8 cellular contexts compared by ENCODE assay signal in the genomic region with DNA sequence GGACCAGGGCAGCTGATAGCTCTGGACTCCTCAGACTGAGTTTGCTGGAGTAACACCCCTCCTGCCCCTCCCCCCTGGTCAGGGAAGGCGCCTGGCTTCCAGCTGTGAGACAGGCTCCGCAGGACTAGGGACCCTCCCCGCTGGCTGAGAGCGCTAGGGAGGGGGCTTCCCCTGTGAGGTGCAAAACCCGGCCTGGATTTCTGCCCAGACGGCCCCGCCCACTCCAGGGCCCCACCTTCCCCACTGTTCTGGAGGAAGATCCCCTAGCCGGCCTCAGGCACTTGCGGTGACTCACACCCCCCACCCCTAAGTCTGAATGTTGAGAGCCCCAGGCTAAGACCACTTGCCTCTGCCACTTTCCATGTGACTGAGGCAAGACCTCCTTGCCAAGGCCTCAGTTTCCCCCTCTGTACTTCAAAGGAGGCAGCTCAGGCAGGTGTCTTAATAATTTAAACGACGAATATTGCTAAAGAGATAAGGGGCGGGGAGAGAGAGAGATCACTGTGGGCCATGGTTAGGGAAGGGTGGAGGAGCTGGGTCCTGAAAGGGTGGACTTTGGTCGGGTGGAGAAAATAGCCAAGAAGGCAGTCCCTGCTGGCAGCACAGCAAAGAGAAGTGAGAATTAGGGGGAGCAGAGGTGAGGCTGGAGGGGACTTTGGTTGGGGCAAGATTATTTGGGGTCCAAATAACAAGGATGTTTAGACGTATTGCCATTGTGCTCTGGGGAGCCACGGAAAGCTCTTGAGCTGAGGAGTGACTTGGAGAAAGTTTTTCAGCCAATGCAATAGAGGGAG. TPM values are rescaled to one million over a fixed set of nuclear protein-coding genes. Genes with fewer than 3 reads are reported as not detected.
DNase-seq lines count a peak whose midpoint lies in the region; ATAC-seq and TF ChIP-seq lines count a peak whose summit lies in the region.

No MANE protein-coding gene starts in this region.

- no peaks in the 10 kb centered on the region for H3K9me3 ChIP-seq in cardiac muscle cell (ENCODE audit: low read depth)

- H3K4me3 ChIP-seq in cardiac muscle cell = peak overlapping the region; percentile 4
- H3K4me3 ChIP-seq in retinal pigment epithelial cell (ENCODE audit: low read length) = no peak overlapping the region

- TF ChIP-seq CTCF in 22Rv1 (IDR thresholded peaks at IDR 0.05) (no peak), cardiac muscle cell (IDR thresholded peaks at IDR 0.05; ENCODE audit: low read depth, low read length) (no peak), retinal pigment epithelial cell (conservative IDR thresholded peaks at IDR 0.05; ENCODE audit: low read depth, low read length) (no peak)

- H3K27me3 ChIP-seq in cardiac muscle cell = no peaks in the 10 kb centered on the region

- no peaks in the 10 kb centered on the region for H3K36me3 Mint-ChIP-seq in T-helper 2 cell treated with Interferon-gamma antibody and Interleukin-4, amounts not matched to agents 5 μg/mL and 100 μg/mL, for 36 hours (ENCODE audit: low read depth)

- DNase-seq in HEK293T (ENCODE audit: extremely low spot score) = peak; percentile 71
- DNase-seq in SHP77 treated with DMSO at 0.1 percent for 48 hours (lab: John Stamatoyannopoulos, UW) = peak; percentile 27
- DNase-seq in cardiac muscle cell (ENCODE audit: low read depth in 1 of 2, low spot score in 1 of 2) = peak; percentile 53 to 96
- peak; percentile 27 for DNase-seq in retinal pigment epithelial cell (ENCODE audit: low read depth)
- DNase-seq in T-helper 2 cell treated with Interferon-gamma antibody and Interleukin-4, amounts not matched to agents 5 μg/mL and 100 μg/mL, for 36 hours (ENCODE audit: low spot score) = no peak

- POLR2A ChIA-PET in HEK293T (lab: Yijun Ruan, JAX) = no interaction called here

- no peaks in the 10 kb centered on the region for H3K9me3 Mint-ChIP-seq in T-helper 2 cell treated with Interferon-gamma antibody and Interleukin-4, amounts not matched to agents 5 μg/mL and 100 μg/mL, for 36 hours

- CTCF ChIA-PET in HEK293T (lab: Yijun Ruan, JAX) = interaction anchor here (1.6 to 2.1 kb wide), 2 partner anchors 10 to 37 kb away, joined by 3 to 12 read pairs; no protein-coding TSS in a partner anchor

- peaks cover 32% of the 10 kb centered on the region for H3K4me1 ChIP-seq in cardiac muscle cell (ENCODE audit: low read depth)

- ATAC-seq in HG03045 (IDR thresholded peaks at IDR 0.05; ENCODE audit: unreplicated experiment) = no peak
- ATAC-seq in HG02588 (IDR thresholded peaks at IDR 0.05; ENCODE audit: unreplicated experiment) = no peak

- H3K4me3 Mint-ChIP-seq in T-helper 2 cell treated with Interferon-gamma antibody and Interleukin-4, amounts not matched to agents 5 μg/mL and 100 μg/mL, for 36 hours = no peak overlapping the region

- peaks cover 55% of the 10 kb centered on the region for H3K27me3 Mint-ChIP-seq in T-helper 2 cell treated with Interferon-gamma antibody and Interleukin-4, amounts not matched to agents 5 μg/mL and 100 μg/mL, for 36 hours (ENCODE audit: low read depth)

- no peak overlapping the region for H3K27ac Mint-ChIP-seq in T-helper 2 cell treated with Interferon-gamma antibody and Interleukin-4, amounts not matched to agents 5 μg/mL and 100 μg/mL, for 36 hours

- no peaks in the 10 kb centered on the region for H3K36me3 ChIP-seq in cardiac muscle cell

- H3K27ac ChIP-seq in 22Rv1 = peak overlapping the region; percentile 44
- H3K27ac ChIP-seq in cardiac muscle cell = peak overlapping the region; percentile 71

- no peaks in the 10 kb centered on the region for H3K4me1 Mint-ChIP-seq in T-helper 2 cell treated with Interferon-gamma antibody and Interleukin-4, amounts not matched to agents 5 μg/mL and 100 μg/mL, for 36 hours (ENCODE audit: low read depth)

TF ChIP-seq in HEK293T, 16 proteins besides CTCF, POLR2A, EP300 and RAD21:
- TF ChIP-seq CTBP1 (IDR thresholded peaks at IDR 0.05; ENCODE audit: borderline replicate concordance) (no peak), SUZ12 (IDR thresholded peaks at IDR 0.05) (no peak), FOXA1 (IDR thresholded peaks at IDR 0.05) (no peak), FOXM1 (IDR thresholded peaks at IDR 0.05; ENCODE audit: borderline replicate concordance) (peak; percentile 64; the same call in 1 of the 2 replicates), ELF4 (IDR thresholded peaks at IDR 0.05) (no peak), LEF1 (IDR thresholded peaks at IDR 0.05; ENCODE audit: borderline replicate concordance) (no peak), L3MBTL2 (conservative IDR thresholded peaks at IDR 0.05) (no peak)

RNA-seq across cellular contexts. Expression of gene DAB2IP, which starts 1.0 kb away (rescaled TPM):
- 105 TPM in 2 replicates for total RNA-seq in cardiac muscle cell
- polyA plus RNA-seq in cardiac muscle cell = 25.7 and 31.7 TPM in 2 replicates
